15 cellular contexts compared by ENCODE assay signal in genomic region chr2:62662548-62662947, GRCh38. TPM values are rescaled to one million over a fixed set of nuclear protein-coding genes. Genes with fewer than 3 reads are reported as not detected.
A peak's percentile ranks its signal among the peaks of the same experiment; 100 is the strongest.
DNase-seq lines count a peak whose midpoint lies in the region; ATAC-seq and TF ChIP-seq lines count a peak whose summit lies in the region.
"Had no signal": no experiment of that assay in that cellular context is flagged by ENCODE, and none has a peak within 500 bp of the region (broad histone marks: within the 10 kb centered on the region; RNA-seq: fewer than 3 reads in every experiment).

No MANE protein-coding gene starts in this region.

- H3K4me3 Mint-ChIP-seq in Calu3 (ENCODE audit: low read depth, unreplicated experiment): no peak overlapping the region
- H3K4me3 Mint-ChIP-seq: activated naive CD8-positive, alpha-beta T cell treated with anti-CD3 and anti-CD28 coated beads, Interleukin-2, amount 50 U/mL, for 24 hours; activated T-cell treated with anti-CD3 and anti-CD28 coated beads, Interleukin-2, amount 50 U/mL, for 72 hours had no signal

- H3K56ac ChIP-seq in mesendoderm (ENCODE audit: low read length): no peak overlapping the region

- no peaks in the 10 kb centered on the region for H4K20me1 ChIP-seq in mammary epithelial cell (ENCODE audit: insufficient read depth, low read length)

- no peak overlapping the region for H2BK15ac ChIP-seq in mesendoderm (replicated peaks; ENCODE audit: low read depth)

- H3K4me2 ChIP-seq in mammary epithelial cell (ENCODE audit: insufficient read depth, low read depth, low read length): no peak overlapping the region
- H3K4me2 ChIP-seq in mesendoderm (ENCODE audit: low read length): no peak overlapping the region

- peak overlapping the region; percentile 21 for H2AFZ ChIP-seq in mammary epithelial cell (ENCODE audit: low read depth, low read length)

- TF ChIP-seq POLR2A in uterus (IDR thresholded peaks at IDR 0.05): no peak

- dilution Hi-C loops in mammary epithelial cell (cut with HindIII; ENCODE audit: low sequenced_read_pairs): no loop called here

- intact Hi-C loops in left ventricle myocardium inferior (cut with micrococcal nuclease): no loop called here
- intact Hi-C loops in left ventricle myocardium superior (cut with micrococcal nuclease): no loop called here
- intact Hi-C loops in mammary epithelial cell (cut with micrococcal nuclease): loop anchor here (5.0 kb wide), 1 partner anchor 85 kb away; no protein-coding TSS in a partner anchor
- intact Hi-C loops in uterus (cut with DNase I; ENCODE audit: low total_unique reads): no loop called here
- intact Hi-C loops in Calu3 (cut with micrococcal nuclease; ENCODE audit: unreplicated experiment): loop anchor here (5.0 kb wide), 1 partner anchor 205 kb away; no protein-coding TSS in a partner anchor

- no peak overlapping the region for H3K23ac ChIP-seq in mesendoderm (ENCODE audit: low read length)

- no peak overlapping the region for H3K18ac ChIP-seq in mesendoderm (ENCODE audit: low read length)

- no TSS peak for BruUV-seq in mammary epithelial cell (replicated peaks; lab: Mats Ljungman, UMichigan)
- no TSS peak for BruUV-seq in Calu3 (replicated peaks; lab: Mats Ljungman, UMichigan)

- H2BK5ac ChIP-seq in mesendoderm (ENCODE audit: low read length): no peak overlapping the region

- CTCF ChIA-PET in mammary epithelial cell (lab: Charles Lee; ENCODE audit: low non-redundant PET): no interaction called here
- CTCF ChIA-PET in Calu3 (lab: Charles Lee): no interaction called here

- in situ Hi-C loops in mammary epithelial cell (cut with MboI; ENCODE audit: low sequenced_read_pairs in 2 of 2): no loop called here

- H3K36me3 ChIP-seq in left ventricle myocardium inferior: no peaks in the 10 kb centered on the region
- H3K36me3 ChIP-seq in mammary epithelial cell (ENCODE audit: insufficient read depth, low read length): no peaks in the 10 kb centered on the region
- no peaks in the 10 kb centered on the region for H3K36me3 ChIP-seq in muscle layer of colon (ENCODE audit: insufficient read depth, low read length)
- no peaks in the 10 kb centered on the region for H3K36me3 ChIP-seq in uterus
- H3K36me3 ChIP-seq in mesendoderm (ENCODE audit: control insufficient read depth, insufficient read depth, low read length): no peaks in the 10 kb centered on the region
- H3K36me3 ChIP-seq: SJCRH30 had no signal

- H4K5ac ChIP-seq in mesendoderm (ENCODE audit: low read length): no peak overlapping the region

- H3K27me3 Mint-ChIP-seq in Calu3 (ENCODE audit: unreplicated experiment): no peaks in the 10 kb centered on the region
- H3K27me3 Mint-ChIP-seq: activated naive CD8-positive, alpha-beta T cell treated with anti-CD3 and anti-CD28 coated beads, Interleukin-2, amount 50 U/mL, for 24 hours; progenitor cell of endocrine pancreas had no signal

- H3K79me1 ChIP-seq in mesendoderm (ENCODE audit: low read length): no peaks in the 10 kb centered on the region

- peaks cover 39% of the 10 kb centered on the region for H3K4me1 Mint-ChIP-seq in Calu3 (ENCODE audit: low read depth, unreplicated experiment)

- TF ChIP-seq CTCF in left ventricle myocardium inferior (IDR thresholded peaks at IDR 0.05; ENCODE audit: borderline replicate concordance) (no peak), mammary epithelial cell (conservative IDR thresholded peaks at IDR 0.05 in 1 of 2, IDR thresholded peaks at IDR 0.05 in 1 of 2; ENCODE audit: extremely low read depth in 1 of 2, insufficient read depth in 1 of 2, low read depth in 1 of 2, low read length in 2 of 2) (no peak), uterus (IDR thresholded peaks at IDR 0.05) (no peak), Calu3 (IDR thresholded peaks at IDR 0.05; ENCODE audit: unreplicated experiment) (no peak)

- no peaks in the 10 kb centered on the region for H3K9me3 Mint-ChIP-seq in Calu3 (ENCODE audit: low read depth, unreplicated experiment)
- H3K9me3 Mint-ChIP-seq: activated naive CD8-positive, alpha-beta T cell treated with anti-CD3 and anti-CD28 coated beads, Interleukin-2, amount 50 U/mL, for 24 hours; activated T-cell treated with anti-CD3 and anti-CD28 coated beads, Interleukin-2, amount 50 U/mL, for 72 hours had no signal

- no peak overlapping the region for H2BK120ac ChIP-seq in mesendoderm (ENCODE audit: low read depth, low read length)

- ATAC-seq in left ventricle myocardium superior: no peak
- ATAC-seq: activated naive CD8-positive, alpha-beta T cell treated with anti-CD3 and anti-CD28 coated beads, Interleukin-2, amount 50 U/mL, for 24 hours; activated T-cell treated with anti-CD3 and anti-CD28 coated beads, Interleukin-2, amount 50 U/mL, for 72 hours had no signal

- whole genome bisulfite sequencing in mammary epithelial cell (ENCODE audit: low coverage, missing lambda C conversion rate): 100% methylated on average over 2 of the region's 2 CpGs
- WGBS in mesendoderm (ENCODE audit: extremely low coverage, insufficient coverage, low lambda C conversion rate): no CpG with 5 or more reads among the region's 2 CpGs

- H2AK5ac ChIP-seq in mesendoderm (ENCODE audit: low read length): no peak overlapping the region

- H3K4me1 ChIP-seq in left ventricle myocardium inferior (peaks cover 29% of the 10 kb centered on the region), mammary epithelial cell (ENCODE audit: insufficient read depth, low read length) (peaks cover 51% of the 10 kb centered on the region), muscle layer of colon (ENCODE audit: insufficient read depth, low read length) (peaks cover 71% of the 10 kb centered on the region), uterus (peaks cover 0 to 30% of the 10 kb centered on the region in 2 donors), mesendoderm (ENCODE audit: control insufficient read depth, low read depth, low read length) (peaks cover 3% of the 10 kb centered on the region)

- no peak overlapping the region for H3K4ac ChIP-seq in mesendoderm (ENCODE audit: low read depth, low read length)

- DNase-seq in left ventricle myocardium inferior: no peak
- DNase-seq in left ventricle myocardium superior: no peak
- DNase-seq in mammary epithelial cell: no peak
- DNase-seq in uterus: peak in 1 of 2 donors; percentile 32
- no peak for DNase-seq in Calu3
- no peak for DNase-seq in foreskin melanocyte
- DNase-seq in mesendoderm: no peak
- DNase-seq: activated naive CD8-positive, alpha-beta T cell treated with anti-CD3 and anti-CD28 coated beads, Interleukin-2, amount 50 U/mL, for 24 hours; activated T-cell treated with anti-CD3 and anti-CD28 coated beads, Interleukin-2, amount 50 U/mL, for 72 hours; glutamatergic neuron; islet precursor cell; NCI-H2081 had no signal

- H3K27ac ChIP-seq in left ventricle myocardium inferior (replicated peaks) (peak overlapping the region; percentile 60), mammary epithelial cell (ENCODE audit: insufficient read depth, low read depth, low read length) (no peak overlapping the region), muscle layer of colon (ENCODE audit: low read depth, low read length) (peak overlapping the region; percentile 81), uterus (peak overlapping the region; percentile 77 to 85), mesendoderm (ENCODE audit: low read depth, low read length) (no peak overlapping the region)
- H3K27ac ChIP-seq: SJCRH30 had no signal

- H4K8ac ChIP-seq in mesendoderm (ENCODE audit: low read depth, low read length): no peak overlapping the region

- H3K9me3 ChIP-seq in left ventricle myocardium inferior (replicated peaks) (no peaks in the 10 kb centered on the region), mammary epithelial cell (replicated peaks; ENCODE audit: insufficient read depth, low read length) (no peaks in the 10 kb centered on the region), muscle layer of colon (ENCODE audit: low read length) (no peaks in the 10 kb centered on the region), uterus (no peaks in the 10 kb centered on the region)
- H3K9me3 ChIP-seq: SJCRH30 had no signal

- H3K9ac ChIP-seq in mammary epithelial cell (ENCODE audit: insufficient read depth, low read length) (no peak overlapping the region), muscle layer of colon (ENCODE audit: low read length) (no peak overlapping the region), mesendoderm (ENCODE audit: low read length) (no peak overlapping the region)

- H3K36me3 Mint-ChIP-seq in Calu3 (ENCODE audit: insufficient read depth, unreplicated experiment): no peaks in the 10 kb centered on the region

- H3K27ac Mint-ChIP-seq in Calu3 (ENCODE audit: unreplicated experiment): no peak overlapping the region
- H3K27ac Mint-ChIP-seq: activated naive CD8-positive, alpha-beta T cell treated with anti-CD3 and anti-CD28 coated beads, Interleukin-2, amount 50 U/mL, for 24 hours; activated T-cell treated with anti-CD3 and anti-CD28 coated beads, Interleukin-2, amount 50 U/mL, for 72 hours; progenitor cell of endocrine pancreas had no signal

- no peak overlapping the region for H3K4me3 ChIP-seq in left ventricle myocardium inferior
- H3K4me3 ChIP-seq in mammary epithelial cell (replicated peaks in 1 of 3; ENCODE audit: insufficient read depth in 1 of 3, low read depth in 2 of 3, low read length in 3 of 3): no peak overlapping the region
- no peak overlapping the region for H3K4me3 ChIP-seq in muscle layer of colon (ENCODE audit: low read depth in 1 of 2, low read length in 2 of 2)
- no peak overlapping the region for H3K4me3 ChIP-seq in uterus
- no peak overlapping the region for H3K4me3 ChIP-seq in mesendoderm (ENCODE audit: low read length)
- H3K4me3 ChIP-seq: SJCRH30 had no signal

- H3K27me3 ChIP-seq in left ventricle myocardium inferior (ENCODE audit: low read depth): no peaks in the 10 kb centered on the region
- H3K27me3 ChIP-seq in mammary epithelial cell (ENCODE audit: insufficient read depth, low read length): no peaks in the 10 kb centered on the region
- H3K27me3 ChIP-seq in muscle layer of colon (ENCODE audit: control insufficient read depth in 1 of 2, insufficient read depth in 2 of 2, low read length in 2 of 2): no peaks in the 10 kb centered on the region
- no peaks in the 10 kb centered on the region for H3K27me3 ChIP-seq in uterus
- no peaks in the 10 kb centered on the region for H3K27me3 ChIP-seq in mesendoderm (ENCODE audit: insufficient read depth, low read length, poor library complexity)
- H3K27me3 ChIP-seq: SJCRH30 had no signal

- H3K79me2 ChIP-seq in mammary epithelial cell (ENCODE audit: insufficient read depth, low read length) (no peaks in the 10 kb centered on the region), mesendoderm (ENCODE audit: control insufficient read depth, insufficient read depth, low read length) (no peaks in the 10 kb centered on the region)

RNA-seq across cellular contexts. Expression of gene EHBP1, which starts 43.0 kb away (rescaled TPM):
- 20.4 TPM for total RNA-seq in left ventricle myocardium inferior
- 21.8 TPM for total RNA-seq in left ventricle myocardium superior
- total RNA-seq in mammary epithelial cell: 100 to 1,000 TPM in 1 of 2 donors, 10 to 100 TPM in 1; 46.0 to 101 TPM
- polyA plus RNA-seq in mammary epithelial cell: 56.8 TPM
- 156 TPM for polyA minus RNA-seq in mammary epithelial cell
- total RNA-seq in uterus: 100 to 1,000 TPM in 3 of 4 donors, 10 to 100 TPM in 1; 52.6 to 167 (median 135) TPM
- 82.9 and 89.2 TPM in 2 replicates for total RNA-seq in Calu3 (2022)
- 22.0 TPM for polyA plus RNA-seq in mesendoderm (2013, experiment 1 of 2)
- 21.4 TPM for polyA plus RNA-seq in mesendoderm (2013, experiment 2 of 2)

Comparison
In these comparisons a context has a peak if more than half of its experiments do, and no peak if none do; other contexts are left out.
1. H3K27ac ChIP-seq: peak in left ventricle myocardium inferior (single experiment), muscle layer of colon (single experiment) and uterus (2 of 2); none in mammary epithelial cell (single experiment) and mesendoderm (single experiment).
2. intact Hi-C loops: an anchor here in mammary epithelial cell (5.0 kb wide) and Calu3 (5.0 kb wide); none called in left ventricle myocardium inferior, left ventricle myocardium superior and uterus.